In genomic region chr1:1873186-1873585, GRCh38 we compare ENCODE assay signal across 1 cellular context.
TF ChIP-seq lines count a peak whose summit lies in the region.

No MANE protein-coding gene starts in this region.

TF ChIP-seq in H1, 55 proteins besides CTCF, POLR2A, EP300 and RAD21:
- TF ChIP-seq CHD7 (IDR thresholded peaks at IDR 0.05; ENCODE audit: insufficient replicate concordance, low read length) (no peak), ATF2 (IDR thresholded peaks at IDR 0.05; ENCODE audit: low read length) (no peak), NANOG (IDR thresholded peaks at IDR 0.05; ENCODE audit: insufficient read depth, low read depth, low read length, poor library complexity, severe bottlenecking) (no peak), SP4 (IDR thresholded peaks at IDR 0.05; ENCODE audit: low read length) (no peak), RNF2 (IDR thresholded peaks at IDR 0.05; ENCODE audit: borderline replicate concordance, low read depth, low read length, missing control alignments, poor library complexity, severe bottlenecking) (no peak), ZNF274 (IDR thresholded peaks at IDR 0.05; ENCODE audit: borderline replicate concordance, extremely low read depth, low read length) (no peak), BCL11A (IDR thresholded peaks at IDR 0.05; ENCODE audit: low read depth in 2 of 2, low read length in 2 of 2) (no peak), MAFK (IDR thresholded peaks at IDR 0.05; ENCODE audit: low read depth, low read length) (no peak), PHF8 (conservative IDR thresholded peaks at IDR 0.05; ENCODE audit: low read depth, low read length) (no peak)
